Comparison of ENCODE assay signal across 1 cellular context in the genomic region with DNA sequence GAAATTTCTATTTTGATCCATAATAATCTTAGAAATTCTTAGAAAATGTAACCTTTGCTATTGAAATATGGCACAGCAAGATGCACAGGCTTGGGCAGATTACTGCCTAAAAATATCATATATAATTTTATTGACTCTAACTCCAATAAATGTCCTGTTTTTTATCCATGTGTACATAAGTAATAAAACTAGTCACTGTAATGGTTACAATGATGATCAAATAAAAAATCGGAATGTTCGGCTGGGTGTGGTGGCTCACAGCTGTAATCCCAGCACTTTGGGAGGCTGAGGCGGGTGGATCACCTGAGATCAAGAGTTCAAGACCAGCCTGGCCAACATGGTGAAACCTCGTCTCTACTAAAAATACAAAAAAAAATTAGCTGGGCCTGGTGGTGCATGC. TPM values are rescaled to one million over a fixed set of nuclear protein-coding genes. Genes with fewer than 3 reads are reported as not detected.
"Had no signal": no experiment of that assay in that cellular context is flagged by ENCODE, and none has a peak within 500 bp of the region (broad histone marks: within the 10 kb centered on the region; RNA-seq: fewer than 3 reads in every experiment).

No MANE protein-coding gene starts in this region.

RNA-seq across cellular contexts. Expression of gene FOXP2, which starts 26.3 kb away (rescaled TPM):
- total RNA-seq: H9 had no signal
